ENCODE assay signal across 1 cellular context in genomic region chr2:20221939-20222768, GRCh38.
TF ChIP-seq lines count a peak whose summit lies in the region.

No MANE protein-coding gene starts in this region.

TF ChIP-seq in GM12878, 131 proteins besides CTCF, POLR2A, EP300 and RAD21 (continued from another document):
- TF ChIP-seq, protein P1, sequence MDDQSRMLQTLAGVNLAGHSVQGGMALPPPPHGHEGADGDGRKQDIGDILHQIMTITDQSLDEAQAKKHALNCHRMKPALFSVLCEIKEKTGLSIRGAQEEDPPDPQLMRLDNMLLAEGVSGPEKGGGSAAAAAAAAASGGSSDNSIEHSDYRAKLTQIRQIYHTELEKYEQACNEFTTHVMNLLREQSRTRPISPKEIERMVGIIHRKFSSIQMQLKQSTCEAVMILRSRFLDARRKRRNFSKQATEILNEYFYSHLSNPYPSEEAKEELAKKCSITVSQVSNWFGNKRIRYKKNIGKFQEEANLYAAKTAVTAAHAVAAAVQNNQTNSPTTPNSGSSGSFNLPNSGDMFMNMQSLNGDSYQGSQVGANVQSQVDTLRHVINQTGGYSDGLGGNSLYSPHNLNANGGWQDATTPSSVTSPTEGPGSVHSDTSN (IDR thresholded peaks at IDR 0.05; ENCODE audit: insufficient replicate concordance, low read depth, low read length): no peak
- TF ChIP-seq, protein P2, sequence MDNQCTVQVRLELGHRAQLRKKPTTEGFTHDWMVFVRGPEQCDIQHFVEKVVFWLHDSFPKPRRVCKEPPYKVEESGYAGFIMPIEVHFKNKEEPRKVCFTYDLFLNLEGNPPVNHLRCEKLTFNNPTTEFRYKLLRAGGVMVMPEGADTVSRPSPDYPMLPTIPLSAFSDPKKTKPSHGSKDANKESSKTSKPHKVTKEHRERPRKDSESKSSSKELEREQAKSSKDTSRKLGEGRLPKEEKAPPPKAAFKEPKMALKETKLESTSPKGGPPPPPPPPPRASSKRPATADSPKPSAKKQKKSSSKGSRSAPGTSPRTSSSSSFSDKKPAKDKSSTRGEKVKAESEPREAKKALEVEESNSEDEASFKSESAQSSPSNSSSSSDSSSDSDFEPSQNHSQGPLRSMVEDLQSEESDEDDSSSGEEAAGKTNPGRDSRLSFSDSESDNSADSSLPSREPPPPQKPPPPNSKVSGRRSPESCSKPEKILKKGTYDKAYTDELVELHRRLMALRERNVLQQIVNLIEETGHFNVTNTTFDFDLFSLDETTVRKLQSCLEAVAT (IDR thresholded peaks at IDR 0.05): peak; percentile 51; the same call in 1 of the 2 replicates
- peak; percentile 97 for TF ChIP-seq MEF2B (IDR thresholded peaks at IDR 0.05; ENCODE audit: partially characterized antibody, poor library complexity, severe bottlenecking)
